Comparison of ENCODE assay signal across 13 cellular contexts in genomic region chr18:10354241-10354811, GRCh38.
DNase-seq lines count a peak whose midpoint lies in the region; ATAC-seq, FAIRE-seq and TF ChIP-seq lines count a peak whose summit lies in the region.
"Had no signal": no experiment of that assay in that cellular context is flagged by ENCODE, and none has a peak within 500 bp of the region (broad histone marks: within the 10 kb centered on the region; RNA-seq: fewer than 3 reads in every experiment).

No MANE protein-coding gene starts in this region.

- no peak for FAIRE-seq in pancreas (lab: Jason Lieb, UNC)
- FAIRE-seq: endometrium, H1 had no signal

- H3K18ac ChIP-seq in mesendoderm (ENCODE audit: low read length) = no peak overlapping the region

- no peaks in the 10 kb centered on the region for H3K79me2 ChIP-seq in mesendoderm (ENCODE audit: control insufficient read depth, insufficient read depth, low read length)

- no peak overlapping the region for H3K23ac ChIP-seq in mesendoderm (ENCODE audit: low read length)

- no peak overlapping the region for H2BK15ac ChIP-seq in mesendoderm (replicated peaks; ENCODE audit: low read depth)

- no peaks in the 10 kb centered on the region for H3K27me3 ChIP-seq in heart left ventricle
- H3K27me3 ChIP-seq in pancreas = no peaks in the 10 kb centered on the region
- no peaks in the 10 kb centered on the region for H3K27me3 ChIP-seq in aorta (ENCODE audit: control insufficient read depth in 1 of 2, insufficient read depth in 2 of 2, low read length in 1 of 2)
- H3K27me3 ChIP-seq in mesendoderm (ENCODE audit: insufficient read depth, low read length, poor library complexity) = no peaks in the 10 kb centered on the region
- H3K27me3 ChIP-seq: SJCRH30 had no signal

- TF ChIP-seq POLR2A in heart left ventricle (IDR thresholded peaks at IDR 0.05) = no peak

- no peak for TF ChIP-seq CTCF in heart left ventricle (IDR thresholded peaks at IDR 0.05)
- no peak for TF ChIP-seq CTCF in pancreas (IDR thresholded peaks at IDR 0.05)

- peak; percentile 77 for ATAC-seq in Right ventricle myocardium inferior
- peak; percentile 54 to 75 (median 70) for ATAC-seq in heart left ventricle
- ATAC-seq in pancreas = peak in 3 of 4 donors; percentile 53 to 75 (median 62)
- peak; percentile 34 for ATAC-seq in aorta (ENCODE audit: low FRiP score)
- ATAC-seq in HG02973 (IDR thresholded peaks at IDR 0.05; ENCODE audit: unreplicated experiment) = no peak

- H3K4me2 ChIP-seq in mesendoderm (ENCODE audit: low read length) = no peak overlapping the region

- no peak overlapping the region for H3K4ac ChIP-seq in mesendoderm (ENCODE audit: low read depth, low read length)

- no peak overlapping the region for H2AK5ac ChIP-seq in mesendoderm (ENCODE audit: low read length)

- peaks cover 0 to 35% (median 16%) of the 10 kb centered on the region in 12 donors for H3K4me1 ChIP-seq in heart left ventricle
- peaks cover 5 to 10% (median 5%) of the 10 kb centered on the region in 3 donors for H3K4me1 ChIP-seq in pancreas
- peaks cover 0 to 3% of the 10 kb centered on the region in 2 donors for H3K4me1 ChIP-seq in aorta (ENCODE audit: control insufficient read depth in 1 of 2, insufficient read depth in 2 of 2, low read length in 2 of 2)
- H3K4me1 ChIP-seq in mesendoderm (ENCODE audit: control insufficient read depth, low read depth, low read length) = no peaks in the 10 kb centered on the region

- DNase-seq in Right ventricle myocardium inferior (ENCODE audit: missing footprints) (no peak), cardiac septum (ENCODE audit: low spot score) (no peak), heart left ventricle (peak in 1 of 5 donors; percentile 37), pancreas (no peak), aorta (no peak), mesendoderm (no peak), dedifferentiated amniotic fluid mesenchymal stem cell (ENCODE audit: extremely low spot score) (no peak)
- DNase-seq: DND-41, NCI-H1048 had no signal

- H3K9ac ChIP-seq in mesendoderm (ENCODE audit: low read length) = no peak overlapping the region

- H2BK120ac ChIP-seq in mesendoderm (ENCODE audit: low read depth, low read length) = no peak overlapping the region

- intact Hi-C loops in Right ventricle myocardium inferior (cut with DNase I) (no loop called here), cardiac septum (cut with DNase I) (no loop called here), heart left ventricle (cut with DNase I) (no loop called here), pancreas (cut with DNase I) (no loop called here), aorta (cut with DNase I) (no loop called here)

- no peak overlapping the region for H3K56ac ChIP-seq in mesendoderm (ENCODE audit: low read length)

- no peak overlapping the region for H4K5ac ChIP-seq in mesendoderm (ENCODE audit: low read length)

- H2BK5ac ChIP-seq in mesendoderm (ENCODE audit: low read length) = no peak overlapping the region

- H4K8ac ChIP-seq in mesendoderm (ENCODE audit: low read depth, low read length) = no peak overlapping the region

- no peaks in the 10 kb centered on the region for H3K79me1 ChIP-seq in mesendoderm (ENCODE audit: low read length)

- H3K4me3 ChIP-seq in heart left ventricle = no peak overlapping the region
- H3K4me3 ChIP-seq in pancreas = no peak overlapping the region
- H3K4me3 ChIP-seq in aorta (ENCODE audit: low read length in 2 of 2) = no peak overlapping the region
- H3K4me3 ChIP-seq in mesendoderm (ENCODE audit: low read length) = no peak overlapping the region
- H3K4me3 ChIP-seq: SJCRH30 had no signal

- WGBS in heart left ventricle, 4 donors = 58 to 76% (median 72%) methylated on average over 1 of the region's 1 CpG
- 65 to 77% methylated on average over 1 of the region's 1 CpG for whole genome bisulfite sequencing in pancreas, 2 donors
- 4 to 7% methylated on average over 1 of the region's 1 CpG for WGBS in aorta, 2 donors
- WGBS in mesendoderm (ENCODE audit: extremely low coverage, insufficient coverage, low lambda C conversion rate) = no CpG with 5 or more reads among the region's 1 CpG

- H3K36me3 ChIP-seq in heart left ventricle (no peaks in the 10 kb centered on the region), pancreas (no peaks in the 10 kb centered on the region), aorta (ENCODE audit: control insufficient read depth in 1 of 2, insufficient read depth in 2 of 2, low read length in 1 of 2) (no peaks in the 10 kb centered on the region), mesendoderm (ENCODE audit: control insufficient read depth, insufficient read depth, low read length) (no peaks in the 10 kb centered on the region)
- H3K36me3 ChIP-seq: SJCRH30 had no signal

- H3K9me3 ChIP-seq in heart left ventricle (peaks cover 0 to 9% (median 0%) of the 10 kb centered on the region in 12 donors), pancreas (no peaks in the 10 kb centered on the region), aorta (ENCODE audit: control insufficient read depth, low read length) (no peaks in the 10 kb centered on the region)
- H3K9me3 ChIP-seq: SJCRH30 had no signal

- H3K27ac ChIP-seq in heart left ventricle = peak overlapping the region in 11 of 12 donors; percentile 18 to 85 (median 51)
- peak overlapping the region in 2 of 4 donors; percentile 42 to 50 for H3K27ac ChIP-seq in pancreas
- H3K27ac ChIP-seq in aorta (ENCODE audit: low read depth in 1 of 2, low read length in 2 of 2) = peak overlapping the region in 1 of 2 donors; percentile 14
- no peak overlapping the region for H3K27ac ChIP-seq in mesendoderm (ENCODE audit: low read depth, low read length)
- H3K27ac ChIP-seq: SJCRH30 had no signal
